Comparison of ENCODE assay signal across 35 cellular contexts in the genomic region with DNA sequence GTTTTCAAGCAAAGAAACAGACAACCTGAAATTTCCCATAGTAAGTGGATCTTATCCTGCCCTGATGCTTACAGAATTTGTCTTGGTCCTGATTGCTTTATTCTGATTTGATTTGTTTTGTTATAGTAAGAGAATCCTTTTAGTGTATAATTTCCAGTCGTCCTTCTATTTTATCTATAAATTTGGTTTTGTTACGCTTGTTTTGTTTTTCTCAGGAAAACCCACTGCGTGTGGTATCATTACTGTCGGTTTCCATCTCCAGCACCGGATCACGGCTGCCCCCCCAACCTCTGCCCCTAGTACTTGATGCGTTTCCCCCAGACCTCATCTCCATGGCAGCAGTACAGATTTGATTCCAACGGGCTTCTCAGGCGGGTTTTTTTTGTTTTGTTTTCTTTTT.
"Had no signal": no experiment of that assay in that cellular context is flagged by ENCODE, and none has a peak within 500 bp of the region (broad histone marks: within the 10 kb centered on the region; RNA-seq: fewer than 3 reads in every experiment).

No MANE protein-coding gene starts in this region.

- H3K36me3 ChIP-seq: MG63 had no signal

- H3K9ac ChIP-seq: KMS-11 had no signal

- H3K27ac ChIP-seq: KMS-11 had no signal

- H3K4me3 ChIP-seq: MG63 had no signal

- H3K4me2 ChIP-seq: KMS-11 had no signal

- DNase-seq: Karpas-422, Kasumi-1, MG63, MM.1S, MV-4-11, NCI-H1048, NCI-H1092, NCI-H1092 treated with DMSO at 0.1 percent for 48 hours, NCI-H1105, NCI-H1417, NCI-H1417 treated with DMSO at 0.1 percent for 48 hours, NCI-H1436, NCI-H1436 treated with DMSO at 0.1 percent for 48 hours, NCI-H146, NCI-H1694, NCI-H1694 treated with DMSO at 0.1 percent for 48 hours, NCI-H187, NCI-H187 treated with DMSO at 0.1 percent for 48 hours, NCI-H1930, NCI-H2029, NCI-H2029 treated with DMSO at 0.1 percent for 48 hours, NCI-H2081, NCI-H2081 treated with DMSO at 0.1 percent for 48 hours, NCI-H2107, NCI-H2171, NCI-H2171 treated with DMSO at 0.1 percent for 48 hours, NCI-H2227 treated with DMSO at 0.1 percent for 48 hours, NCI-H226, NCI-H345, NCI-H446, NCI-H446 treated with DMSO at 0.1 percent for 48 hours, NCI-H510A, NCI-H510A treated with DMSO at 0.1 percent for 48 hours, NCI-H524 had no signal

- H3K9me3 ChIP-seq: MG63 had no signal
